14 cellular contexts compared by ENCODE assay signal in the genomic region with DNA sequence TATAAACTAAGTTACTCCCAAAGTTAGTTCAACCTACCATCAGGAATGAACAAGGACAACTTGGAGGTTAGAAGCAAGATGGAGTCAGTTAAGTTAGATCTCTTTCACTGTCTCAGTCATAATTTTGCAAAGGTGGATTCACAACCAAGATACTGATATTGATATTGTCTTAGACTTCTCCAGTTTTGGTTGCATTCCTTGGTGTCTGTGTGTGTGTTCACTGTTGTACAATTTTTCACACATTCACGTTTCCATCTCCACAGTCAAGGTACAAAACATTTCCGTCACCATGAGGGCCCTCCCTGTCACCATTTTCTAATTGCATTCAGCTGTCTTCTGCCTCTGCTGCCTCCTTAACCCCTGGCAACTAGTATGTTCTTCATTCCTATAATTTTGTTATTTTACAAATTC.
"Had no signal": no experiment of that assay in that cellular context is flagged by ENCODE, and none has a peak within 500 bp of the region (broad histone marks: within the 10 kb centered on the region; RNA-seq: fewer than 3 reads in every experiment).

No MANE protein-coding gene starts in this region.

- DNase-seq: activated CD4-positive, alpha-beta T cell treated with anti-CD3 and anti-CD28 coated beads, Interleukin-2, amount 50 U/mL, for 4 hours; activated CD8-positive, alpha-beta memory T cell treated with anti-CD3 and anti-CD28 coated beads, Interleukin-2, amount 10 ng/mL, durations not matched to agents 7 days and 5 days; activated gamma-delta T cell treated with Interleukin-2 at 50 U/mL for 16 hours; activated naive CD8-positive, alpha-beta T cell treated with anti-CD3 and anti-CD28 coated beads, Interleukin-2, amount 10 ng/mL, durations not matched to agents 7 days and 5 days; activated T-cell treated with anti-CD3 and anti-CD28 coated beads, Interleukin-2, amount 50 U/mL, for 4 hours; caudate nucleus; colonic mucosa; effector CD4-positive, alpha-beta T cell; hypothalamus; occipital lobe; stimulated activated CD4-positive, alpha-beta T cell treated with anti-CD3 and anti-CD28 coated beads, Interleukin-4, amount 100 ng/mL, for 4 hours; stimulated activated naive CD8-positive, alpha-beta T cell treated with anti-CD3 and anti-CD28 coated beads, Interleukin-15, amount 100 ng/mL, for 72 hours had no signal

- H3K9me3 Mint-ChIP-seq: activated naive CD8-positive, alpha-beta T cell treated with anti-CD3 and anti-CD28 coated beads, Interleukin-2, amount 10 ng/mL, durations not matched to agents 7 days and 5 days; activated T-cell treated with anti-CD3 and anti-CD28 coated beads, Interleukin-2, amount 50 U/mL, for 4 hours; natural killer cell treated with Interleukin-12 subunit alpha and Interleukin-12 subunit beta and Interleukin-15 and Interleukin-18, amount 100 ng/mL, for 72 hours; stimulated activated naive CD8-positive, alpha-beta T cell treated with anti-CD3 and anti-CD28 coated beads, Interleukin-15, amount 100 ng/mL, for 72 hours had no signal

- H3K4me3 ChIP-seq: colonic mucosa, tibial nerve had no signal

- H3K4me1 ChIP-seq: colonic mucosa, tibial nerve had no signal

- H3K27me3 Mint-ChIP-seq: stimulated activated naive CD8-positive, alpha-beta T cell treated with anti-CD3 and anti-CD28 coated beads, Interleukin-15, amount 100 ng/mL, for 72 hours had no signal

- H3K36me3 Mint-ChIP-seq: activated CD8-positive, alpha-beta memory T cell treated with anti-CD3 and anti-CD28 coated beads, Interleukin-2, amount 10 ng/mL, durations not matched to agents 7 days and 5 days; activated naive CD8-positive, alpha-beta T cell treated with anti-CD3 and anti-CD28 coated beads, Interleukin-2, amount 10 ng/mL, durations not matched to agents 7 days and 5 days; natural killer cell treated with Interleukin-12 subunit alpha and Interleukin-12 subunit beta and Interleukin-15 and Interleukin-18, amount 100 ng/mL, for 72 hours had no signal

- H3K4me1 Mint-ChIP-seq: activated CD8-positive, alpha-beta memory T cell treated with anti-CD3 and anti-CD28 coated beads, Interleukin-2, amount 10 ng/mL, durations not matched to agents 7 days and 5 days; activated naive CD8-positive, alpha-beta T cell treated with anti-CD3 and anti-CD28 coated beads, Interleukin-2, amount 10 ng/mL, durations not matched to agents 7 days and 5 days; stimulated activated naive CD8-positive, alpha-beta T cell treated with anti-CD3 and anti-CD28 coated beads, Interleukin-15, amount 100 ng/mL, for 72 hours had no signal

- H3K4me3 Mint-ChIP-seq: activated CD8-positive, alpha-beta memory T cell treated with anti-CD3 and anti-CD28 coated beads, Interleukin-2, amount 10 ng/mL, durations not matched to agents 7 days and 5 days; activated naive CD8-positive, alpha-beta T cell treated with anti-CD3 and anti-CD28 coated beads, Interleukin-2, amount 10 ng/mL, durations not matched to agents 7 days and 5 days; activated T-cell treated with anti-CD3 and anti-CD28 coated beads, Interleukin-2, amount 50 U/mL, for 4 hours; natural killer cell treated with Interleukin-12 subunit alpha and Interleukin-12 subunit beta and Interleukin-15 and Interleukin-18, amount 100 ng/mL, for 72 hours; stimulated activated naive CD8-positive, alpha-beta T cell treated with anti-CD3 and anti-CD28 coated beads, Interleukin-15, amount 100 ng/mL, for 72 hours had no signal

- H3K27ac ChIP-seq: colonic mucosa, tibial nerve had no signal

- H3K27ac Mint-ChIP-seq: activated CD8-positive, alpha-beta memory T cell treated with anti-CD3 and anti-CD28 coated beads, Interleukin-2, amount 10 ng/mL, durations not matched to agents 7 days and 5 days; activated naive CD8-positive, alpha-beta T cell treated with anti-CD3 and anti-CD28 coated beads, Interleukin-2, amount 10 ng/mL, durations not matched to agents 7 days and 5 days; natural killer cell treated with Interleukin-12 subunit alpha and Interleukin-12 subunit beta and Interleukin-15 and Interleukin-18, amount 100 ng/mL, for 72 hours; stimulated activated naive CD8-positive, alpha-beta T cell treated with anti-CD3 and anti-CD28 coated beads, Interleukin-15, amount 100 ng/mL, for 72 hours had no signal

- H3K36me3 ChIP-seq: colonic mucosa, tibial nerve had no signal

- H3K27me3 ChIP-seq: colonic mucosa, tibial nerve had no signal

- H3K9me3 ChIP-seq: colonic mucosa, tibial nerve had no signal
